In the genomic region with DNA sequence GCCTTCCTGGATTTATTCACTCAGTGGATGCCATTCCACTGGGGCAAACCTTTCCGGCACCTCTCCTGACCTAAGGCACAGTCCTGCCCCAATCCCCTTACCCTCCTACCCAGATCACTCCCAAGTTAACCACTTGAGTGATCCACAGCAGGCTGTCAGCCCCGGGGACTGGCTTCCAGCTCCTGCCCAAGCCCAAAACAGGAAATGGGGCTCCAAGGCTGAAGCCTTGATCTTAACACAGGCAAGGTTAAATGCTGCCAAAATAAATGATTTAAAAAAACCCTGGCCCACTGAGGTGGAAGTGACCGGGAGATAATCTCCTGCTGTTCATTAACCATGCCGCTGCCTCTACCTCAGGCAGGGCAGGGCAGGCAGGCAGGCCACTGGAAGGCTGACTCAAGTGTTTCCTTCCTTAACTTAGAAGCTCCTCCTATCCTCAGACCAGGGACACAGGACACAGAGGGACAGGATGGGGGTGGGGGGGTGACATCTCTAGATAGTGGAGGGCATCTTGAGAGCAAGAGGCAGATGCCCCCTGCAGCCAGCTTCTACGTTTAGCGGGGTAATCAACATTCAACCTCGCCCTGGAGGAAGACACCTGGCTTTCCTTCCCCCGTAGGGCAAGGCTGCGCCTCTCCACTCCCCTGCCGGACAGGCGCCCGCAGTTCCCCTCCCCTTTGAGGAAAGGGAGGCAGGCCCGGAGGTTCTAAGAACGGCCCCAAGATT, we compare ENCODE assay signal across 8 cellular contexts. TPM values are rescaled to one million over a fixed set of nuclear protein-coding genes. Genes with fewer than 3 reads are reported as not detected.
A peak's percentile ranks its signal among the peaks of the same experiment; 100 is the strongest.
DNase-seq lines count a peak whose midpoint lies in the region; ATAC-seq and TF ChIP-seq lines count a peak whose summit lies in the region.

No MANE protein-coding gene starts in this region.

- peak overlapping the region; percentile 87 for H3K4me3 Mint-ChIP-seq in activated CD4-positive, alpha-beta memory T cell treated with anti-CD3 and anti-CD28 coated beads, Interleukin-2, amount 10 ng/mL, durations not matched to agents 7 days and 5 days
- H3K4me3 Mint-ChIP-seq in neural crest cell = peak overlapping the region; percentile 86

- DNase-seq in AG20443 (ENCODE audit: low spot score) = peak; percentile 46
- peak; percentile 76 for DNase-seq in HPDE6-E6E7 (ENCODE audit: extremely low spot score)
- DNase-seq in activated CD4-positive, alpha-beta memory T cell treated with anti-CD3 and anti-CD28 coated beads, Interleukin-2, amount 10 ng/mL, durations not matched to agents 7 days and 5 days = peak; percentile 22
- no peak for DNase-seq in fibroblast of the aortic adventitia (ENCODE audit: low read depth)
- DNase-seq in neural crest cell (ENCODE audit: low read depth, low spot score) = no peak
- no peak for DNase-seq in erythroblast (lab: John Stamatoyannopoulos, UW)
- no peak for DNase-seq in stimulated activated CD4-positive, alpha-beta T cell treated with anti-CD3 and anti-CD28 coated beads, Interleukin-4, amount 100 ng/mL, for 1 hour

- no peak for TF ChIP-seq CTCF in fibroblast of the aortic adventitia (IDR thresholded peaks at IDR 0.05; ENCODE audit: insufficient read depth, low read length)
- no peak for TF ChIP-seq CTCF in neural crest cell (conservative IDR thresholded peaks at IDR 0.05)

- TF ChIP-seq POLR2A in erythroblast (IDR thresholded peaks at IDR 0.05; ENCODE audit: low read length) = no peak

- POLR2A ChIA-PET in activated CD4-positive, alpha-beta memory T cell treated with anti-CD3 and anti-CD28 coated beads, Interleukin-2, amount 10 ng/mL, durations not matched to agents 7 days and 5 days (lab: Charles Lee) = interaction anchor here (1.0 to 1.8 kb wide), 6 partner anchors 8 to 157 kb away, joined by 3 to 7 read pairs (median 3); partner anchors contain the start of gene SFXN5

- CTCF ChIA-PET in activated CD4-positive, alpha-beta memory T cell treated with anti-CD3 and anti-CD28 coated beads, Interleukin-2, amount 10 ng/mL, durations not matched to agents 7 days and 5 days (lab: Charles Lee) = interaction anchor here (1.2 kb wide), 1 partner anchor 26 kb away, joined by 3 read pairs; no protein-coding TSS in a partner anchor

- H3K27ac Mint-ChIP-seq in activated CD4-positive, alpha-beta memory T cell treated with anti-CD3 and anti-CD28 coated beads, Interleukin-2, amount 10 ng/mL, durations not matched to agents 7 days and 5 days = peak overlapping the region; percentile 72
- no peak overlapping the region for H3K27ac Mint-ChIP-seq in neural crest cell (ENCODE audit: unreplicated experiment)

- peak overlapping the region; percentile 87 for H3K4me3 ChIP-seq in fibroblast of the aortic adventitia (ENCODE audit: low read depth, low read length)

- H3K36me3 Mint-ChIP-seq in activated CD4-positive, alpha-beta memory T cell treated with anti-CD3 and anti-CD28 coated beads, Interleukin-2, amount 10 ng/mL, durations not matched to agents 7 days and 5 days (ENCODE audit: low read depth) = peaks cover 2% of the 10 kb centered on the region
- H3K36me3 Mint-ChIP-seq in neural crest cell (ENCODE audit: low read depth) = no peaks in the 10 kb centered on the region

- H3K9me3 Mint-ChIP-seq in activated CD4-positive, alpha-beta memory T cell treated with anti-CD3 and anti-CD28 coated beads, Interleukin-2, amount 10 ng/mL, durations not matched to agents 7 days and 5 days = no peaks in the 10 kb centered on the region
- no peaks in the 10 kb centered on the region for H3K9me3 Mint-ChIP-seq in neural crest cell

- H3K27me3 Mint-ChIP-seq in activated CD4-positive, alpha-beta memory T cell treated with anti-CD3 and anti-CD28 coated beads, Interleukin-2, amount 10 ng/mL, durations not matched to agents 7 days and 5 days = peaks cover 3% of the 10 kb centered on the region
- H3K27me3 Mint-ChIP-seq in neural crest cell (ENCODE audit: low read depth) = peaks cover 42% of the 10 kb centered on the region

- no peak for ATAC-seq in HG03439 (IDR thresholded peaks at IDR 0.05; ENCODE audit: unreplicated experiment)

- peaks cover 55% of the 10 kb centered on the region for H3K4me1 Mint-ChIP-seq in activated CD4-positive, alpha-beta memory T cell treated with anti-CD3 and anti-CD28 coated beads, Interleukin-2, amount 10 ng/mL, durations not matched to agents 7 days and 5 days
- peaks cover 14% of the 10 kb centered on the region for H3K4me1 Mint-ChIP-seq in neural crest cell

RNA-seq across cellular contexts. Expression of gene RAB11FIP5, which starts 1.3 kb away (rescaled TPM):
- 10 to 100 TPM; 22.6 to 24.0 TPM for total RNA-seq in activated CD4-positive, alpha-beta memory T cell treated with anti-CD3 and anti-CD28 coated beads, Interleukin-2, amount 10 ng/mL, durations not matched to agents 7 days and 5 days
- 16.4 and 48.5 TPM in 2 replicates for total RNA-seq in fibroblast of the aortic adventitia (ENCODE audit: low replicate concordance)
- 6.7 and 10.1 TPM in 2 replicates for total RNA-seq in neural crest cell

RNA-seq across cellular contexts. Expression of gene SFXN5, which starts 40.0 kb away (rescaled TPM):
- total RNA-seq in activated CD4-positive, alpha-beta memory T cell treated with anti-CD3 and anti-CD28 coated beads, Interleukin-2, amount 10 ng/mL, durations not matched to agents 7 days and 5 days = 1 to 10 TPM; 4.3 to 6.1 TPM
- total RNA-seq in fibroblast of the aortic adventitia (ENCODE audit: low replicate concordance) = 18.0 and 19.0 TPM in 2 replicates
- total RNA-seq in neural crest cell = 21.8 and 23.3 TPM in 2 replicates

Comparison
In these comparisons a context has a peak if more than half of its experiments do, and no peak if none do; other contexts are left out.
1. DNase-seq: peak in AG20443 (single experiment), HPDE6-E6E7 (single experiment) and activated CD4-positive, alpha-beta memory T cell treated with anti-CD3 and anti-CD28 coated beads, Interleukin-2, amount 10 ng/mL, durations not matched to agents 7 days and 5 days (single experiment); none in fibroblast of the aortic adventitia (single experiment), neural crest cell (single experiment), erythroblast (0 of 2) and stimulated activated CD4-positive, alpha-beta T cell treated with anti-CD3 and anti-CD28 coated beads, Interleukin-4, amount 100 ng/mL, for 1 hour (single experiment).